Comparison of ENCODE assay signal across 8 cellular contexts in genomic region chr7:113118074-113118959, GRCh38. TPM values are rescaled to one million over a fixed set of nuclear protein-coding genes. Genes with fewer than 3 reads are reported as not detected.
DNase-seq lines count a peak whose midpoint lies in the region; ATAC-seq and TF ChIP-seq lines count a peak whose summit lies in the region.

SMIM30 (minus strand) TSS chr7:113118554; CDS start chr7:113117578, 976 bp downstream.

- intact Hi-C loops in dorsolateral prefrontal cortex (cut with DNase I) (loop anchor here in 1 of 2 donors (10.0 kb wide), 1 partner anchor 184 kb away; a partner anchor contains a TSS), right lobe of liver (cut with DNase I) (no loop called here)

- peak; percentile 83 for TF ChIP-seq POLR2A in right lobe of liver (IDR thresholded peaks at IDR 0.05)

- peak in 29 of 56 donors; percentile 8 to 56 (median 33) for TF ChIP-seq CTCF in dorsolateral prefrontal cortex (IDR thresholded peaks at IDR 0.05 in 54 of 56, conservative IDR thresholded peaks at IDR 0.05 in 2 of 56; ENCODE audit: low read depth in 1 of 56, partially characterized antibody in 56 of 56)
- TF ChIP-seq CTCF in right lobe of liver (IDR thresholded peaks at IDR 0.05), result no peak

- WGBS in right lobe of liver (ENCODE audit: insufficient coverage, low coverage, low lambda C conversion rate, missing lambda C conversion rate), result 0% methylated on average over 35 of the region's 35 CpGs

- peak within 1 kb of the TSS; percentile 45 to 85 (median 71) for H3K4me3 ChIP-seq in dorsolateral prefrontal cortex
- peak within 1 kb of the TSS; percentile 53 to 65 (median 58) for H3K4me3 ChIP-seq in right lobe of liver

- no peaks in the 10 kb centered on the region for H3K36me3 ChIP-seq in right lobe of liver

- H3K9me3 ChIP-seq in right lobe of liver, result no peaks in the 10 kb centered on the region

- peak; percentile 98 for ATAC-seq in GM19372 (IDR thresholded peaks at IDR 0.05; ENCODE audit: low read depth, unreplicated experiment)
- ATAC-seq in HG03558 (IDR thresholded peaks at IDR 0.05; ENCODE audit: extremely low read depth, unreplicated experiment), result peak; percentile 94
- peak; percentile 100 for ATAC-seq in right lobe of liver

- peaks cover 0 to 3% (median 0%) of the 10 kb centered on the region in 4 donors for H3K4me1 ChIP-seq in right lobe of liver

- H3K27me3 ChIP-seq in dorsolateral prefrontal cortex (no peaks in the 10 kb centered on the region), right lobe of liver (no peaks in the 10 kb centered on the region)

- peak; percentile 10 to 90 (median 82) for DNase-seq in C1 segment of cervical spinal cord (lab: John Stamatoyannopoulos, UW)
- peak; percentile 90 for DNase-seq in NCI-H774 (lab: John Stamatoyannopoulos, UW)
- DNase-seq in activated CD4-positive, alpha-beta T cell treated with anti-CD3 and anti-CD28 coated beads, Interleukin-2, amount 50 U/mL, for 4 hours, result peak; percentile 86 to 88
- peak; percentile 82 to 96 (median 94) for DNase-seq in dorsolateral prefrontal cortex
- DNase-seq in right lobe of liver, result peak; percentile 92 to 94 (median 94)
- peak; percentile 81 to 88 for DNase-seq in stimulated activated CD4-positive, alpha-beta T cell treated with anti-CD3 and anti-CD28 coated beads, Interleukin-4, amount 100 ng/mL, for 4 hours

- peak within 1 kb of the TSS in 53 of 59 donors; percentile 7 to 89 (median 74) for H3K27ac ChIP-seq in dorsolateral prefrontal cortex
- peak within 1 kb of the TSS in 2 of 3 donors; percentile 51 to 53 for H3K27ac ChIP-seq in right lobe of liver

RNA-seq across cellular contexts. Expression of gene SMIM30, which starts in this region (rescaled TPM):
- total RNA-seq in dorsolateral prefrontal cortex (10 to 100 TPM; 13.4 to 37.6 (median 21.0) TPM), right lobe of liver (10 to 100 TPM; 14.2 to 31.9 (median 20.0) TPM)

Comparison
In these comparisons a context has a peak if more than half of its experiments do, and no peak if none do; other contexts are left out.
1. Peak in every context shown above with its lines: DNase-seq, ATAC-seq, H3K4me3 ChIP-seq and H3K27ac ChIP-seq.
2. CTCF ChIP-seq: peak in dorsolateral prefrontal cortex (29 of 56); none in right lobe of liver (0 of 4).